Comparison of ENCODE assay signal across 1 cellular context in genomic region chr1:219810451-219810850, GRCh38.
TF ChIP-seq lines count a peak whose summit lies in the region.

No MANE protein-coding gene starts in this region.

TF ChIP-seq in GM23338, 12 proteins besides CTCF, POLR2A, EP300 and RAD21 (continued from another document):
- TF ChIP-seq, protein P1, sequence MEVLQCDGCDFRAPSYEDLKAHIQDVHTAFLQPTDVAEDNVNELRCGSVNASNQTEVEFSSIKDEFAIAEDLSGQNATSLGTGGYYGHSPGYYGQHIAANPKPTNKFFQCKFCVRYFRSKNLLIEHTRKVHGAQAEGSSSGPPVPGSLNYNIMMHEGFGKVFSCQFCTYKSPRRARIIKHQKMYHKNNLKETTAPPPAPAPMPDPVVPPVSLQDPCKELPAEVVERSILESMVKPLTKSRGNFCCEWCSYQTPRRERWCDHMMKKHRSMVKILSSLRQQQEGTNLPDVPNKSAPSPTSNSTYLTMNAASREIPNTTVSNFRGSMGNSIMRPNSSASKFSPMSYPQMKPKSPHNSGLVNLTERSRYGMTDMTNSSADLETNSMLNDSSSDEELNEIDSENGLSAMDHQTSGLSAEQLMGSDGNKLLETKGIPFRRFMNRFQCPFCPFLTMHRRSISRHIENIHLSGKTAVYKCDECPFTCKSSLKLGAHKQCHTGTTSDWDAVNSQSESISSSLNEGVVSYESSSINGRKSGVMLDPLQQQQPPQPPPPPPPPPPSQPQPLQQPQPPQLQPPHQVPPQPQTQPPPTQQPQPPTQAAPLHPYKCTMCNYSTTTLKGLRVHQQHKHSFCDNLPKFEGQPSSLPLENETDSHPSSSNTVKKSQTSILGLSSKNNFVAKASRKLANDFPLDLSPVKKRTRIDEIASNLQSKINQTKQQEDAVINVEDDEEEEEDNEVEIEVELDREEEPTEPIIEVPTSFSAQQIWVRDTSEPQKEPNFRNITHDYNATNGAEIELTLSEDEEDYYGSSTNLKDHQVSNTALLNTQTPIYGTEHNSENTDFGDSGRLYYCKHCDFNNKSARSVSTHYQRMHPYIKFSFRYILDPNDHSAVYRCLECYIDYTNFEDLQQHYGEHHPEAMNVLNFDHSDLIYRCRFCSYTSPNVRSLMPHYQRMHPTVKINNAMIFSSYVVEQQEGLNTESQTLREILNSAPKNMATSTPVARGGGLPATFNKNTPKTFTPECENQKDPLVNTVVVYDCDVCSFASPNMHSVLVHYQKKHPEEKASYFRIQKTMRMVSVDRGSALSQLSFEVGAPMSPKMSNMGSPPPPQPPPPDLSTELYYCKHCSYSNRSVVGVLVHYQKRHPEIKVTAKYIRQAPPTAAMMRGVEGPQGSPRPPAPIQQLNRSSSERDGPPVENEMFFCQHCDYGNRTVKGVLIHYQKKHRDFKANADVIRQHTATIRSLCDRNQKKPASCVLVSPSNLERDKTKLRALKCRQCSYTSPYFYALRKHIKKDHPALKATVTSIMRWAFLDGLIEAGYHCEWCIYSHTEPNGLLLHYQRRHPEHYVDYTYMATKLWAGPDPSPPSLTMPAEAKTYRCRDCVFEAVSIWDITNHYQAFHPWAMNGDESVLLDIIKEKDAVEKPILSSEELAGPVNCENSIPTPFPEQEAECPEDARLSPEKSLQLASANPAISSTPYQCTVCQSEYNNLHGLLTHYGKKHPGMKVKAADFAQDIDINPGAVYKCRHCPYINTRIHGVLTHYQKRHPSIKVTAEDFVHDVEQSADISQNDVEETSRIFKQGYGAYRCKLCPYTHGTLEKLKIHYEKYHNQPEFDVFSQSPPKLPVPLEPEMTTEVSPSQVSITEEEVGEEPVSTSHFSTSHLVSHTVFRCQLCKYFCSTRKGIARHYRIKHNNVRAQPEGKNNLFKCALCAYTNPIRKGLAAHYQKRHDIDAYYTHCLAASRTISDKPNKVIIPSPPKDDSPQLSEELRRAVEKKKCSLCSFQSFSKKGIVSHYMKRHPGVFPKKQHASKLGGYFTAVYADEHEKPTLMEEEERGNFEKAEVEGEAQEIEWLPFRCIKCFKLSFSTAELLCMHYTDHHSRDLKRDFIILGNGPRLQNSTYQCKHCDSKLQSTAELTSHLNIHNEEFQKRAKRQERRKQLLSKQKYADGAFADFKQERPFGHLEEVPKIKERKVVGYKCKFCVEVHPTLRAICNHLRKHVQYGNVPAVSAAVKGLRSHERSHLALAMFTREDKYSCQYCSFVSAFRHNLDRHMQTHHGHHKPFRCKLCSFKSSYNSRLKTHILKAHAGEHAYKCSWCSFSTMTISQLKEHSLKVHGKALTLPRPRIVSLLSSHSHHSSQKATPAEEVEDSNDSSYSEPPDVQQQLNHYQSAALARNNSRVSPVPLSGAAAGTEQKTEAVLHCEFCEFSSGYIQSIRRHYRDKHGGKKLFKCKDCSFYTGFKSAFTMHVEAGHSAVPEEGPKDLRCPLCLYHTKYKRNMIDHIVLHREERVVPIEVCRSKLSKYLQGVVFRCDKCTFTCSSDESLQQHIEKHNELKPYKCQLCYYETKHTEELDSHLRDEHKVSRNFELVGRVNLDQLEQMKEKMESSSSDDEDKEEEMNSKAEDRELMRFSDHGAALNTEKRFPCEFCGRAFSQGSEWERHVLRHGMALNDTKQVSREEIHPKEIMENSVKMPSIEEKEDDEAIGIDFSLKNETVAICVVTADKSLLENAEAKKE (CRISPR knock-in tag; IDR thresholded peaks at IDR 0.05) = no peak
- TF ChIP-seq EZH2 (IDR thresholded peaks at IDR 0.05; ENCODE audit: low read depth, unreplicated experiment) (no peak), STAT1 (IDR thresholded peaks at IDR 0.05; ENCODE audit: unreplicated experiment) (no peak)
- TF ChIP-seq, protein P2, sequence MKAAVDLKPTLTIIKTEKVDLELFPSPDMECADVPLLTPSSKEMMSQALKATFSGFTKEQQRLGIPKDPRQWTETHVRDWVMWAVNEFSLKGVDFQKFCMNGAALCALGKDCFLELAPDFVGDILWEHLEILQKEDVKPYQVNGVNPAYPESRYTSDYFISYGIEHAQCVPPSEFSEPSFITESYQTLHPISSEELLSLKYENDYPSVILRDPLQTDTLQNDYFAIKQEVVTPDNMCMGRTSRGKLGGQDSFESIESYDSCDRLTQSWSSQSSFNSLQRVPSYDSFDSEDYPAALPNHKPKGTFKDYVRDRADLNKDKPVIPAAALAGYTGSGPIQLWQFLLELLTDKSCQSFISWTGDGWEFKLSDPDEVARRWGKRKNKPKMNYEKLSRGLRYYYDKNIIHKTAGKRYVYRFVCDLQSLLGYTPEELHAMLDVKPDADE (IDR thresholded peaks at IDR 0.05) = no peak
